Comparison of ENCODE assay signal across 15 cellular contexts in genomic region chr9:34553511-34554021, GRCh38. TPM values are rescaled to one million over a fixed set of nuclear protein-coding genes. Genes with fewer than 3 reads are reported as not detected.
"Had no signal": no experiment of that assay in that cellular context is flagged by ENCODE, and none has a peak within 500 bp of the region (broad histone marks: within the 10 kb centered on the region; RNA-seq: fewer than 3 reads in every experiment).

No MANE protein-coding gene starts in this region.

- H3K4me1 Mint-ChIP-seq: activated T-helper 17 cell treated with anti-CD3 and anti-CD28 coated beads, Interleukin-2, amount 50 U/mL, for 72 hours had no signal

- DNase-seq: activated CD4-positive, alpha-beta T cell treated with anti-CD3 and anti-CD28 coated beads, Interleukin-2, amount 50 U/mL, for 1 hour; activated CD4-positive, CD25-positive, alpha-beta regulatory T cell; activated naive CD4-positive, alpha-beta T cell treated with anti-CD3 and anti-CD28 coated beads, Interleukin-2, amount 50 U/mL, for 16 hours; activated T-cell treated with anti-CD3 and anti-CD28 coated beads for 4 hours; amniotic stem cell; brain microvascular endothelial cell; stimulated activated naive CD8-positive, alpha-beta T cell treated with anti-CD3 and anti-CD28 coated beads, Interleukin-15, Interleukin-2, amounts not matched to agents 100 U/mL and 50 U/mL, for 24 hours had no signal

- H3K27ac Mint-ChIP-seq: activated T-helper 17 cell treated with anti-CD3 and anti-CD28 coated beads, Interleukin-2, amount 50 U/mL, for 72 hours; mesothelial cell of epicardium had no signal

- H3K4me3 ChIP-seq: upper lobe of left lung had no signal

- H3K9me3 Mint-ChIP-seq: activated T-helper 17 cell treated with anti-CD3 and anti-CD28 coated beads, Interleukin-2, amount 50 U/mL, for 72 hours; mesothelial cell of epicardium had no signal

- H3K4me1 ChIP-seq: upper lobe of left lung had no signal

- H3K27ac ChIP-seq: brain microvascular endothelial cell, upper lobe of left lung had no signal

- ATAC-seq: activated T-helper 17 cell treated with anti-CD3 and anti-CD28 coated beads, Interleukin-2, amount 50 U/mL, for 72 hours; right cardiac atrium; stimulated activated naive CD8-positive, alpha-beta T cell treated with anti-CD3 and anti-CD28 coated beads, Interleukin-15, Interleukin-2, amounts not matched to agents 100 U/mL and 50 U/mL, for 24 hours had no signal

- H3K36me3 Mint-ChIP-seq: mesothelial cell of epicardium had no signal

- H3K4me3 Mint-ChIP-seq: activated T-helper 17 cell treated with anti-CD3 and anti-CD28 coated beads, Interleukin-2, amount 50 U/mL, for 72 hours; mesothelial cell of epicardium had no signal

- H3K27me3 ChIP-seq: upper lobe of left lung had no signal

- H3K36me3 ChIP-seq: brain microvascular endothelial cell, upper lobe of left lung had no signal

- H3K9me3 ChIP-seq: upper lobe of left lung had no signal

RNA-seq across cellular contexts. Expression of gene ENHO, which starts 30.8 kb away (rescaled TPM):
- total RNA-seq: activated T-helper 17 cell treated with anti-CD3 and anti-CD28 coated beads, Interleukin-2, amount 50 U/mL, for 72 hours; T-helper 2 cell treated with Interferon-gamma antibody and Interleukin-4, amounts not matched to agents 100 ng/mL and 5 ng/mL, for 36 hours had no signal
- polyA plus RNA-seq: keratinocyte had no signal

RNA-seq across cellular contexts. Expression of gene CNTFR, which starts 36.0 kb away (rescaled TPM):
- total RNA-seq: activated CD8-positive, alpha-beta memory T cell treated with anti-CD3 and anti-CD28 coated beads for 36 hours; activated T-helper 17 cell treated with anti-CD3 and anti-CD28 coated beads, Interleukin-2, amount 50 U/mL, for 72 hours; dermis microvascular lymphatic vessel endothelial cell; T-helper 2 cell treated with Interferon-gamma antibody and Interleukin-4, amounts not matched to agents 100 ng/mL and 5 ng/mL, for 36 hours had no signal
